In the genomic region with DNA sequence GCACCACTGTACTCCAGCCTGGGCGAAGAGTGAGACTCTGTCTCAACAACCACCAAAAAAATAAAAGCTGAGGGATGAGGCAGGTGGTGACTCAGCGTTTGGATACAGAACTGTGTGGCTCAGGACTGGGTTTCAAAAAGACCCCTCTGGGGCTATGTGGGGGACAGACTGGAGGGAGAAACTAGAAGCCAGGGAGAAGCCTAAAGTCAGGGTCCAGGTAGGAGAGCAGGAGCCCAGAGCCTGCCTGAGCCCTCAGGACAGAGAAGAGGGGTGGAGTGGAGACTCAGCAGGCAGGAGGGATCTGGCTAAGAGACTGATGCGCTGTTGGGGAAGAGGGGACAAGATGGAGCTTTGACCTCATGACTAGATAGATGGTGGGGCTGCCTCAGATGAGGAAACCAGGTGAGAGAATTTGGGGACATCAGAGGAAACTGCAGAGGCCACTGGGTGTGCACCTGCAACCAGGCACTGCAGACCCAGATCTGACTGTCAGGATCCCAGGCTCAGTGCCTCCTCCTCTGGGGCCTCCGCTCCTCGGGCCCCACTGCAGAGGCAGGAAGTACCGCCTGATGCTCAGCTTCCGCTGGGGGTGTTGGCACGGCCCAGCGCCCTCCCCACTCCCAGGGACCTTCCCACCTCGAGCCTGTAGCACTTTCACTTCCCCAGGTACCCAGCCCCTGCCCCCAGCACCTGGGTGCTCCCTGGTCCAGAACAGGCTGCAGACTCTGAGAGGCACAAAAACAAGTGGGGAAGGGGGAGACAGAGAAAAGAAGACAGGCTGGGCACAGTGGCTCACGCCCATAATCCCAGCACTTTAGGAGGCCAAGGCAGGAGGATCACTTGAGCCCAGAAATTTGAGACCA, we compare ENCODE assay signal across 2 cellular contexts.
TF ChIP-seq lines count a peak whose summit lies in the region.

No MANE protein-coding gene starts in this region.

TF ChIP-seq in GM12878, 131 proteins besides CTCF, POLR2A, EP300 and RAD21 (continues in another document):
- TF ChIP-seq FOXM1 (IDR thresholded peaks at IDR 0.05; ENCODE audit: low read depth, low read length) = no peak
- TF ChIP-seq YBX1 (IDR thresholded peaks at IDR 0.05) = no peak
- peak; percentile 32; the same call in 1 of the 2 replicates for TF ChIP-seq MEF2A (IDR thresholded peaks at IDR 0.05; ENCODE audit: insufficient read depth, low read depth, low read length)
- TF ChIP-seq PML (IDR thresholded peaks at IDR 0.05; ENCODE audit: low read length) = no peak
- TF ChIP-seq SMAD5 (IDR thresholded peaks at IDR 0.05; ENCODE audit: low read depth) = 0 out of 2 replicates have a peak, but pooled peaks have one; percentile 69
- no peak for TF ChIP-seq NRF1 (conservative IDR thresholded peaks at IDR 0.05; ENCODE audit: low read depth, low read length)
- no peak for TF ChIP-seq PBX3 (IDR thresholded peaks at IDR 0.05; ENCODE audit: insufficient replicate concordance, low read depth, low read length)
- no peak for TF ChIP-seq MYC (IDR thresholded peaks at IDR 0.05; ENCODE audit: insufficient read depth, insufficient read length, insufficient replicate concordance, low read length, severe bottlenecking)
- TF ChIP-seq, protein P1, sequence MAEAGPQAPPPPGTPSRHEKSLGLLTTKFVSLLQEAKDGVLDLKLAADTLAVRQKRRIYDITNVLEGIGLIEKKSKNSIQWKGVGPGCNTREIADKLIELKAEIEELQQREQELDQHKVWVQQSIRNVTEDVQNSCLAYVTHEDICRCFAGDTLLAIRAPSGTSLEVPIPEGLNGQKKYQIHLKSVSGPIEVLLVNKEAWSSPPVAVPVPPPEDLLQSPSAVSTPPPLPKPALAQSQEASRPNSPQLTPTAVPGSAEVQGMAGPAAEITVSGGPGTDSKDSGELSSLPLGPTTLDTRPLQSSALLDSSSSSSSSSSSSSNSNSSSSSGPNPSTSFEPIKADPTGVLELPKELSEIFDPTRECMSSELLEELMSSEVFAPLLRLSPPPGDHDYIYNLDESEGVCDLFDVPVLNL (IDR thresholded peaks at IDR 0.05; ENCODE audit: low read depth, low read length) = no peak
- TF ChIP-seq BCL3 (IDR thresholded peaks at IDR 0.05; ENCODE audit: borderline replicate concordance, insufficient read depth, low read depth, low read length, poor library complexity, severe bottlenecking) = peak; percentile 60
- no peak for TF ChIP-seq IRF5 (IDR thresholded peaks at IDR 0.05; ENCODE audit: borderline replicate concordance)
- no peak for TF ChIP-seq NR2C2 (IDR thresholded peaks at IDR 0.05; ENCODE audit: borderline replicate concordance, control insufficient read depth, insufficient read length, low read depth)
- TF ChIP-seq CBX3 (IDR thresholded peaks at IDR 0.05; ENCODE audit: borderline replicate concordance, low read depth) = no peak
- TF ChIP-seq SREBF1 (IDR thresholded peaks at IDR 0.05; ENCODE audit: low read length) = no peak
- peak; percentile 78 for TF ChIP-seq POLR2AphosphoS5 (IDR thresholded peaks at IDR 0.05; ENCODE audit: low read length)
- no peak for TF ChIP-seq WRNIP1 (IDR thresholded peaks at IDR 0.05; ENCODE audit: borderline replicate concordance, low read depth, low read length)
- TF ChIP-seq, protein P2, sequence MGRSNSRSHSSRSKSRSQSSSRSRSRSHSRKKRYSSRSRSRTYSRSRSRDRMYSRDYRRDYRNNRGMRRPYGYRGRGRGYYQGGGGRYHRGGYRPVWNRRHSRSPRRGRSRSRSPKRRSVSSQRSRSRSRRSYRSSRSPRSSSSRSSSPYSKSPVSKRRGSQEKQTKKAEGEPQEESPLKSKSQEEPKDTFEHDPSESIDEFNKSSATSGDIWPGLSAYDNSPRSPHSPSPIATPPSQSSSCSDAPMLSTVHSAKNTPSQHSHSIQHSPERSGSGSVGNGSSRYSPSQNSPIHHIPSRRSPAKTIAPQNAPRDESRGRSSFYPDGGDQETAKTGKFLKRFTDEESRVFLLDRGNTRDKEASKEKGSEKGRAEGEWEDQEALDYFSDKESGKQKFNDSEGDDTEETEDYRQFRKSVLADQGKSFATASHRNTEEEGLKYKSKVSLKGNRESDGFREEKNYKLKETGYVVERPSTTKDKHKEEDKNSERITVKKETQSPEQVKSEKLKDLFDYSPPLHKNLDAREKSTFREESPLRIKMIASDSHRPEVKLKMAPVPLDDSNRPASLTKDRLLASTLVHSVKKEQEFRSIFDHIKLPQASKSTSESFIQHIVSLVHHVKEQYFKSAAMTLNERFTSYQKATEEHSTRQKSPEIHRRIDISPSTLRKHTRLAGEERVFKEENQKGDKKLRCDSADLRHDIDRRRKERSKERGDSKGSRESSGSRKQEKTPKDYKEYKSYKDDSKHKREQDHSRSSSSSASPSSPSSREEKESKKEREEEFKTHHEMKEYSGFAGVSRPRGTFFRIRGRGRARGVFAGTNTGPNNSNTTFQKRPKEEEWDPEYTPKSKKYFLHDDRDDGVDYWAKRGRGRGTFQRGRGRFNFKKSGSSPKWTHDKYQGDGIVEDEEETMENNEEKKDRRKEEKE (IDR thresholded peaks at IDR 0.05) = no peak

TF ChIP-seq in WTC11, 78 proteins besides CTCF, POLR2A, EP300 and RAD21:
- TF ChIP-seq ETV6 (CRISPR knock-in tag; IDR thresholded peaks at IDR 0.05) (no peak), NR3C1 (CRISPR knock-in tag; conservative IDR thresholded peaks at IDR 0.05; ENCODE audit: low read depth) (no peak), FOXP1 (CRISPR knock-in tag; IDR thresholded peaks at IDR 0.05; ENCODE audit: borderline replicate concordance) (no peak), ATF2 (CRISPR knock-in tag; IDR thresholded peaks at IDR 0.05; ENCODE audit: borderline replicate concordance, low read depth) (no peak), ZNF232 (CRISPR knock-in tag; IDR thresholded peaks at IDR 0.05) (no peak), RELA (CRISPR knock-in tag; IDR thresholded peaks at IDR 0.05; ENCODE audit: borderline replicate concordance) (no peak), FOXK1 (CRISPR knock-in tag; IDR thresholded peaks at IDR 0.05) (no peak), ZNF219 (CRISPR knock-in tag; IDR thresholded peaks at IDR 0.05; ENCODE audit: borderline replicate concordance) (no peak), MYBL2 (CRISPR knock-in tag; IDR thresholded peaks at IDR 0.05) (no peak), SP1 (CRISPR knock-in tag; conservative IDR thresholded peaks at IDR 0.05) (no peak), TCF7 (CRISPR knock-in tag; IDR thresholded peaks at IDR 0.05; ENCODE audit: low read depth) (no peak), NR2C2 (CRISPR knock-in tag; IDR thresholded peaks at IDR 0.05) (no peak), GTF2I (CRISPR knock-in tag; conservative IDR thresholded peaks at IDR 0.05) (no peak)
- TF ChIP-seq, protein P3, sequence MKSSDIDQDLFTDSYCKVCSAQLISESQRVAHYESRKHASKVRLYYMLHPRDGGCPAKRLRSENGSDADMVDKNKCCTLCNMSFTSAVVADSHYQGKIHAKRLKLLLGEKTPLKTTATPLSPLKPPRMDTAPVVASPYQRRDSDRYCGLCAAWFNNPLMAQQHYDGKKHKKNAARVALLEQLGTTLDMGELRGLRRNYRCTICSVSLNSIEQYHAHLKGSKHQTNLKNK (CRISPR knock-in tag; IDR thresholded peaks at IDR 0.05) = no peak
- TF ChIP-seq, protein P4, sequence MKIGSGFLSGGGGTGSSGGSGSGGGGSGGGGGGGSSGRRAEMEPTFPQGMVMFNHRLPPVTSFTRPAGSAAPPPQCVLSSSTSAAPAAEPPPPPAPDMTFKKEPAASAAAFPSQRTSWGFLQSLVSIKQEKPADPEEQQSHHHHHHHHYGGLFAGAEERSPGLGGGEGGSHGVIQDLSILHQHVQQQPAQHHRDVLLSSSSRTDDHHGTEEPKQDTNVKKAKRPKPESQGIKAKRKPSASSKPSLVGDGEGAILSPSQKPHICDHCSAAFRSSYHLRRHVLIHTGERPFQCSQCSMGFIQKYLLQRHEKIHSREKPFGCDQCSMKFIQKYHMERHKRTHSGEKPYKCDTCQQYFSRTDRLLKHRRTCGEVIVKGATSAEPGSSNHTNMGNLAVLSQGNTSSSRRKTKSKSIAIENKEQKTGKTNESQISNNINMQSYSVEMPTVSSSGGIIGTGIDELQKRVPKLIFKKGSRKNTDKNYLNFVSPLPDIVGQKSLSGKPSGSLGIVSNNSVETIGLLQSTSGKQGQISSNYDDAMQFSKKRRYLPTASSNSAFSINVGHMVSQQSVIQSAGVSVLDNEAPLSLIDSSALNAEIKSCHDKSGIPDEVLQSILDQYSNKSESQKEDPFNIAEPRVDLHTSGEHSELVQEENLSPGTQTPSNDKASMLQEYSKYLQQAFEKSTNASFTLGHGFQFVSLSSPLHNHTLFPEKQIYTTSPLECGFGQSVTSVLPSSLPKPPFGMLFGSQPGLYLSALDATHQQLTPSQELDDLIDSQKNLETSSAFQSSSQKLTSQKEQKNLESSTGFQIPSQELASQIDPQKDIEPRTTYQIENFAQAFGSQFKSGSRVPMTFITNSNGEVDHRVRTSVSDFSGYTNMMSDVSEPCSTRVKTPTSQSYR (CRISPR knock-in tag; IDR thresholded peaks at IDR 0.05) = no peak
- TF ChIP-seq, protein P5, sequence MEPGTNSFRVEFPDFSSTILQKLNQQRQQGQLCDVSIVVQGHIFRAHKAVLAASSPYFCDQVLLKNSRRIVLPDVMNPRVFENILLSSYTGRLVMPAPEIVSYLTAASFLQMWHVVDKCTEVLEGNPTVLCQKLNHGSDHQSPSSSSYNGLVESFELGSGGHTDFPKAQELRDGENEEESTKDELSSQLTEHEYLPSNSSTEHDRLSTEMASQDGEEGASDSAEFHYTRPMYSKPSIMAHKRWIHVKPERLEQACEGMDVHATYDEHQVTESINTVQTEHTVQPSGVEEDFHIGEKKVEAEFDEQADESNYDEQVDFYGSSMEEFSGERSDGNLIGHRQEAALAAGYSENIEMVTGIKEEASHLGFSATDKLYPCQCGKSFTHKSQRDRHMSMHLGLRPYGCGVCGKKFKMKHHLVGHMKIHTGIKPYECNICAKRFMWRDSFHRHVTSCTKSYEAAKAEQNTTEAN (CRISPR knock-in tag; IDR thresholded peaks at IDR 0.05) = no peak
- TF ChIP-seq, protein P6, sequence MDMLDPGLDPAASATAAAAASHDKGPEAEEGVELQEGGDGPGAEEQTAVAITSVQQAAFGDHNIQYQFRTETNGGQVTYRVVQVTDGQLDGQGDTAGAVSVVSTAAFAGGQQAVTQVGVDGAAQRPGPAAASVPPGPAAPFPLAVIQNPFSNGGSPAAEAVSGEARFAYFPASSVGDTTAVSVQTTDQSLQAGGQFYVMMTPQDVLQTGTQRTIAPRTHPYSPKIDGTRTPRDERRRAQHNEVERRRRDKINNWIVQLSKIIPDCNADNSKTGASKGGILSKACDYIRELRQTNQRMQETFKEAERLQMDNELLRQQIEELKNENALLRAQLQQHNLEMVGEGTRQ (CRISPR knock-in tag; IDR thresholded peaks at IDR 0.05) = no peak
- TF ChIP-seq, protein P7, sequence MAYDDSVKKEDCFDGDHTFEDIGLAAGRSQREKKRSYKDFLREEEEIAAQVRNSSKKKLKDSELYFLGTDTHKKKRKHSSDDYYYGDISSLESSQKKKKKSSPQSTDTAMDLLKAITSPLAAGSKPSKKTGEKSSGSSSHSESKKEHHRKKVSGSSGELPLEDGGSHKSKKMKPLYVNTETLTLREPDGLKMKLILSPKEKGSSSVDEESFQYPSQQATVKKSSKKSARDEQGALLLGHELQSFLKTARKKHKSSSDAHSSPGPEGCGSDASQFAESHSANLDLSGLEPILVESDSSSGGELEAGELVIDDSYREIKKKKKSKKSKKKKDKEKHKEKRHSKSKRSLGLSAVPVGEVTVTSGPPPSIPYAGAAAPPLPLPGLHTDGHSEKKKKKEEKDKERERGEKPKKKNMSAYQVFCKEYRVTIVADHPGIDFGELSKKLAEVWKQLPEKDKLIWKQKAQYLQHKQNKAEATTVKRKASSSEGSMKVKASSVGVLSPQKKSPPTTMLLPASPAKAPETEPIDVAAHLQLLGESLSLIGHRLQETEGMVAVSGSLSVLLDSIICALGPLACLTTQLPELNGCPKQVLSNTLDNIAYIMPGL (CRISPR knock-in tag; IDR thresholded peaks at IDR 0.05) = no peak
- TF ChIP-seq, protein P8, sequence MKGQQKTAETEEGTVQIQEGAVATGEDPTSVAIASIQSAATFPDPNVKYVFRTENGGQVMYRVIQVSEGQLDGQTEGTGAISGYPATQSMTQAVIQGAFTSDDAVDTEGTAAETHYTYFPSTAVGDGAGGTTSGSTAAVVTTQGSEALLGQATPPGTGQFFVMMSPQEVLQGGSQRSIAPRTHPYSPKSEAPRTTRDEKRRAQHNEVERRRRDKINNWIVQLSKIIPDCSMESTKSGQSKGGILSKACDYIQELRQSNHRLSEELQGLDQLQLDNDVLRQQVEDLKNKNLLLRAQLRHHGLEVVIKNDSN (CRISPR knock-in tag; IDR thresholded peaks at IDR 0.05) = no peak
